ENCODE assay signal across 8 cellular contexts in genomic region chrX:15493118-15494082, GRCh38. TPM values are rescaled to one million over a fixed set of nuclear protein-coding genes. Genes with fewer than 3 reads are reported as not detected.
DNase-seq lines count a peak whose midpoint lies in the region; ATAC-seq, FAIRE-seq and TF ChIP-seq lines count a peak whose summit lies in the region.

Gene PIR, minus strand, starts transcription at chrX:15493333. Its CDS starts 2,076 bp downstream, at chrX:15491257.

- POLR2A ChIA-PET in BJ (lab: Charles Lee): no interaction called here

- H3K27me3 ChIP-seq in BJ (ENCODE audit: control insufficient read depth, insufficient read depth, low read length) (no peaks in the 10 kb centered on the region), duodenal mucosa (ENCODE audit: control insufficient read depth in 1 of 2, insufficient read depth in 2 of 2, low read length in 2 of 2) (no peaks in the 10 kb centered on the region)

- 16 to 22% methylated on average over 21 to 35 of the region's 48 CpGs for WGBS in lower leg skin, 2 donors

- H3K9me3 ChIP-seq in duodenal mucosa (ENCODE audit: control insufficient read depth in 1 of 2, low read length in 2 of 2): no peaks in the 10 kb centered on the region

- H3K4me3 ChIP-seq in BJ (ENCODE audit: low read depth, low read length) (peak within 1 kb of the TSS; percentile 50), duodenal mucosa (ENCODE audit: low read depth in 1 of 2, low read length in 2 of 2) (peak within 1 kb of the TSS; percentile 52 to 65), lower leg skin (ENCODE audit: low read depth, poor library complexity, severe bottlenecking) (no peak within 1 kb of the TSS)

- peak; percentile 27 for DNase-seq in BJ (ENCODE audit: low read depth)
- DNase-seq in GM19239 (ENCODE audit: insufficient read length, low spot score): peak; percentile 36
- DNase-seq in NCI-H524 (lab: John Stamatoyannopoulos, UW): peak; percentile 70 to 86
- peak; percentile 6 for DNase-seq in activated CD4-positive, alpha-beta T cell treated with anti-CD3 and anti-CD28 coated beads, Interleukin-2, amount 50 U/mL, for 1 hour
- DNase-seq in lower leg skin (ENCODE audit: low spot score in 2 of 2): peak; percentile 72 to 96
- peak; percentile 7 to 69 (median 9) for DNase-seq in stimulated activated CD4-positive, alpha-beta T cell treated with anti-CD3 and anti-CD28 coated beads, TNF-alpha, amount 100 ng/mL, for 24 hours (ENCODE audit: low read depth in 3 of 3)

- H3K4me1 ChIP-seq in duodenal mucosa (ENCODE audit: control insufficient read depth in 1 of 2, insufficient read depth in 2 of 2, low read length in 2 of 2): no peaks in the 10 kb centered on the region

- no peak within 1 kb of the TSS for H3K27ac ChIP-seq in duodenal mucosa (ENCODE audit: low read depth, low read length)

- no peak for TF ChIP-seq POLR2A in lower leg skin (IDR thresholded peaks at IDR 0.05)

- TF ChIP-seq CTCF in BJ (IDR thresholded peaks at IDR 0.05; ENCODE audit: insufficient read depth, low read depth, low read length): peak; percentile 56
- no peak for TF ChIP-seq CTCF in lower leg skin (IDR thresholded peaks at IDR 0.05)

- FAIRE-seq in GM19239 (lab: Jason Lieb, UNC): peak; percentile 91

- peak; percentile 99 for ATAC-seq in HG03432 (IDR thresholded peaks at IDR 0.05; ENCODE audit: unreplicated experiment)

- H3K36me3 ChIP-seq in BJ (ENCODE audit: control insufficient read depth, insufficient read depth, low read length) (no peaks in the 10 kb centered on the region; the same call in 1 of the 2 replicates), duodenal mucosa (ENCODE audit: control insufficient read depth in 1 of 2, insufficient read depth in 2 of 2, low read length in 2 of 2) (no peaks in the 10 kb centered on the region)

- intact Hi-C loops in lower leg skin (cut with DNase I; ENCODE audit: low total_unique reads): no loop called here

- CTCF ChIA-PET in BJ (lab: Yijun Ruan, JAX): interaction anchor here (0.8 kb wide), 1 partner anchor 72 kb away, joined by 3 read pairs; no protein-coding TSS in a partner anchor

- peak within 1 kb of the TSS; percentile 25 to 54 for H3K9ac ChIP-seq in duodenal mucosa (ENCODE audit: low read depth in 1 of 2, low read length in 2 of 2)

RNA-seq across cellular contexts. Expression of gene PIR, which starts in this region (rescaled TPM):
- 11.7 and 16.8 TPM in 2 replicates for polyA plus RNA-seq in BJ (2011; rRNA removed)
- 2.2 and 2.8 TPM in 2 replicates for polyA minus RNA-seq in BJ (2011; rRNA and poly(A)+ RNA removed)
- total RNA-seq in lower leg skin: 10 to 100 TPM in 3 of 4 donors, 1 to 10 TPM in 1; 6.3 to 18.0 (median 12.1) TPM

Comparison
In these comparisons a context has a peak if more than half of its experiments do, and no peak if none do; other contexts are left out.
1. DNase-seq: peak in every context shown above with its lines; median percentile 84 in lower leg skin; 78 in NCI-H524; 36 in GM19239; 27 in BJ; 9 in stimulated activated CD4-positive, alpha-beta T cell treated with anti-CD3 and anti-CD28 coated beads, TNF-alpha, amount 100 ng/mL, for 24 hours; 6 in activated CD4-positive, alpha-beta T cell treated with anti-CD3 and anti-CD28 coated beads, Interleukin-2, amount 50 U/mL, for 1 hour.